In the genomic region with DNA sequence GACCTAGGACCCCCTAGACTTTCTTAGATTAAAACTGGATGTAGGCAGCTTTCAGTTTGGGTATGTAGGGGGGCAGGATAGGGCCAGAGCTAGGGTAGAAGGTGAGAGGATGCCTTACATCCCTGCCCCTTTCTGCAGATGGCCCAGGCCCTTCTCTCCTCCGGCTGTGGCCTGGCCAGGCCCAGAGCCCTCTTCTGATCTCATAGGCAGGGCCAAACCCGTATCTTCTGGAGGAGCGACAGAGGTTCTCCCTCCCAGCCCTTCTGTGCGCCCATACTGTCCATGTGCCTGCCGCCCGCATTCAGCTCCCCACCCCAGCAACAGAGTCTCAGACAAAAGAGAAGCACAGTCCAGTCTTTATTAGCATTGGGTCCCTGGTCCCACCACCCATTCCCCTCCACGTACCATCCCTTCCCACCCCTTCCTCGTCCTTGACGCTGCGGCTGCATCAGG, we compare ENCODE assay signal across 1 cellular context.
TF ChIP-seq lines count a peak whose summit lies in the region.

No MANE protein-coding gene starts in this region.

TF ChIP-seq in IMR-90, 13 proteins besides CTCF, POLR2A, EP300 and RAD21:
- TF ChIP-seq MAFK (IDR thresholded peaks at IDR 0.05; ENCODE audit: low read depth, low read length) (no peak), MXI1 (IDR thresholded peaks at IDR 0.05; ENCODE audit: borderline replicate concordance, low read depth, low read length) (no peak)
